Comparison of ENCODE assay signal across 15 cellular contexts in the genomic region with DNA sequence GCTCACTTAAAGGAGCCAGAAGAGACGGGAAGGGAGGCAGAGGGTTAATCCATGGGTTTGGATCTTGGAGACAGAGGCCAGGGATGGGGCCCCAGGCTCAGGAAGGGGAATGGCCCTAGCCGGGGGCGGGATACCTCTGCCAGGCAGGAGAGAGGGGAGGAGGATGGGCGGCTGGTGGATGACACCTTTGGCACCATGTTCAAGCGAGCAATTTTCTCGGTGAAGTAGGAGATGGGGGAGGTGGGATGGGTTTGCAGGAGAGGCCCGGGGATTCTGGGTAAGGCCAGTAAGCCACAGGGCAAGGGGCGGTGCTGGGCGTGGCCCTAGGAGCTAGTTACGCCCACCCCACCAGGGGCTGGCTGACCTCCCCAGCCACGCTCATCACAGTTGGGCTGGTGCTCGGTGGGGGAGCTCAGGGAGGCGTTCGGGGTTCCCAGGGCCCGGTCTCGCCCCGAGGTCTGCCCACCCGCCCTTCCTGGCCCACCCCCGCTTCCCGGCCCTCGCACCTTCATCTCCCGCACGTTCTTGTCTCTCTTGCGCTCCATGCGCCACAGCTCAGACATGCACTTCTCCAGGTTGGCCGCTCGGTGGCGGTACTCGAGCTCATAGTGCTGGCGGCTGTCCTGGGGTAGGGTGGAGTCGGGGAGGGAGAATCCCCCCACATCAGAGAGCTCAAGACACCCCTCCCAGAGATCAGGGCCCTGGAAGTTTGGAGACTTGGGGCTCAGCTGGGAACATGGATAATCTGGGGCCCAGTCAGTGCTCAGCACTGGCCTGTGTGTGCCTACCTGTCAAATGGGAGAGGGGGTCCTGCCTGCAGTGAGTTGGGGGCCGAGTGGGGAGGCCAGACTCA. TPM values are rescaled to one million over a fixed set of nuclear protein-coding genes. Genes with fewer than 3 reads are reported as not detected.
A peak's percentile ranks its signal among the peaks of the same experiment; 100 is the strongest.
DNase-seq lines count a peak whose midpoint lies in the region; ATAC-seq, FAIRE-seq and TF ChIP-seq lines count a peak whose summit lies in the region.
"Had no signal": no experiment of that assay in that cellular context is flagged by ENCODE, and none has a peak within 500 bp of the region (broad histone marks: within the 10 kb centered on the region; RNA-seq: fewer than 3 reads in every experiment).

No MANE protein-coding gene starts in this region.

- H3K36me3 ChIP-seq in endothelial cell of umbilical vein (ENCODE audit: control insufficient read depth in 2 of 2, extremely low read depth in 1 of 2, insufficient read depth in 2 of 2, low read length in 2 of 2): no peaks in the 10 kb centered on the region

- H3K27me3 Mint-ChIP-seq in stimulated activated naive CD8-positive, alpha-beta T cell treated with anti-CD3 and anti-CD28 coated beads, Interleukin-15, amount 100 ng/mL, for 72 hours: no peaks in the 10 kb centered on the region

- peaks cover 10% of the 10 kb centered on the region for H3K4me1 ChIP-seq in endothelial cell of umbilical vein (ENCODE audit: control insufficient read depth, extremely low read depth, insufficient read depth, low read length)

- CTCF ChIA-PET in endothelial cell of umbilical vein (lab: Charles Lee): interaction anchor here (0.7 to 4.0 kb wide), 27 partner anchors 8 to 470 kb away, joined by 3 to 25 read pairs (median 3); a partner anchor contains a TSS

- TF ChIP-seq CTCF in endothelial cell of umbilical vein (IDR thresholded peaks at IDR 0.05; ENCODE audit: extremely low read depth in 1 of 2, insufficient read depth in 1 of 2, low read depth in 1 of 2, low read length in 2 of 2): peak; percentile 36 to 60

- peak; percentile 6 for ATAC-seq in stimulated activated naive CD8-positive, alpha-beta T cell treated with anti-CD3 and anti-CD28 coated beads, Interleukin-15, Interleukin-2, amounts not matched to agents 100 U/mL and 50 U/mL, for 24 hours
- no peak for ATAC-seq in stimulated activated naive CD8-positive, alpha-beta T cell treated with anti-CD3 and anti-CD28 coated beads, Interleukin-15, amount 100 ng/mL, for 72 hours
- peak; percentile 41 for ATAC-seq in left colon
- ATAC-seq in HG02981 (IDR thresholded peaks at IDR 0.05; ENCODE audit: unreplicated experiment): no peak
- no peak for ATAC-seq in GM21515 (IDR thresholded peaks at IDR 0.05; ENCODE audit: unreplicated experiment)
- ATAC-seq in HG03139 (IDR thresholded peaks at IDR 0.05; ENCODE audit: unreplicated experiment): no peak

- H3K9me3 Mint-ChIP-seq in stimulated activated naive CD8-positive, alpha-beta T cell treated with anti-CD3 and anti-CD28 coated beads, Interleukin-15, amount 100 ng/mL, for 72 hours: no peaks in the 10 kb centered on the region

- no peaks in the 10 kb centered on the region for H3K9me3 ChIP-seq in endothelial cell of umbilical vein (replicated peaks; ENCODE audit: control insufficient read depth, insufficient read depth, low read length)
- H3K9me3 ChIP-seq: body of pancreas had no signal

- no peak overlapping the region for H3K4me2 ChIP-seq in endothelial cell of umbilical vein (ENCODE audit: insufficient read depth, low read length)

- POLR2A ChIA-PET in endothelial cell of umbilical vein (lab: Charles Lee): no interaction called here

- no peak overlapping the region for H3K4me3 Mint-ChIP-seq in stimulated activated naive CD8-positive, alpha-beta T cell treated with anti-CD3 and anti-CD28 coated beads, Interleukin-15, amount 100 ng/mL, for 72 hours

- H3K27ac Mint-ChIP-seq in stimulated activated naive CD8-positive, alpha-beta T cell treated with anti-CD3 and anti-CD28 coated beads, Interleukin-15, amount 100 ng/mL, for 72 hours: no peak overlapping the region

- no peak for TF ChIP-seq POLR2A in endothelial cell of umbilical vein (IDR thresholded peaks at IDR 0.05; ENCODE audit: low read depth, low read length)

- H4K20me1 ChIP-seq in endothelial cell of umbilical vein (replicated peaks; ENCODE audit: control insufficient read depth, extremely low read depth, insufficient read depth, low read length): no peaks in the 10 kb centered on the region

- H2AFZ ChIP-seq in endothelial cell of umbilical vein (ENCODE audit: low read depth, low read length): no peak overlapping the region

- no peak overlapping the region for H3K4me3 ChIP-seq in endothelial cell of umbilical vein (replicated peaks in 1 of 3; ENCODE audit: insufficient read depth in 1 of 3, low read depth in 1 of 3, low read length in 3 of 3)
- H3K4me3 ChIP-seq: body of pancreas had no signal

- H3K27me3 ChIP-seq in endothelial cell of umbilical vein (ENCODE audit: control insufficient read depth in 2 of 2, insufficient read depth in 2 of 2, low read length in 2 of 2): peaks cover 0 to 3% of the 10 kb centered on the region in 2 experiments
- H3K27me3 ChIP-seq: body of pancreas had no signal

- no TSS peak for BruUV-seq in endothelial cell of umbilical vein (replicated peaks; lab: Mats Ljungman, UMichigan)

- H3K79me2 ChIP-seq in endothelial cell of umbilical vein (ENCODE audit: control insufficient read depth, insufficient read depth, low read length): no peaks in the 10 kb centered on the region

- H3K27ac ChIP-seq in endothelial cell of umbilical vein (ENCODE audit: insufficient read depth, low read depth, low read length): no peak overlapping the region
- H3K27ac ChIP-seq: body of pancreas had no signal

- no peak overlapping the region for H3K9ac ChIP-seq in endothelial cell of umbilical vein (replicated peaks; ENCODE audit: extremely low read depth, insufficient read depth, low read length)

- H3K4me1 Mint-ChIP-seq in stimulated activated naive CD8-positive, alpha-beta T cell treated with anti-CD3 and anti-CD28 coated beads, Interleukin-15, amount 100 ng/mL, for 72 hours: no peaks in the 10 kb centered on the region

- dilution Hi-C loops in endothelial cell of umbilical vein (cut with MboI; ENCODE audit: extremely low pct_ligation_motif_present, low sequenced_read_pairs): no loop called here

- no peak for DNase-seq in stimulated activated naive CD8-positive, alpha-beta T cell treated with anti-CD3 and anti-CD28 coated beads, Interleukin-15, Interleukin-2, amounts not matched to agents 100 U/mL and 50 U/mL, for 24 hours
- DNase-seq in stimulated activated naive CD8-positive, alpha-beta T cell treated with anti-CD3 and anti-CD28 coated beads, Interleukin-15, amount 100 ng/mL, for 72 hours: no peak
- DNase-seq in endothelial cell of umbilical vein (ENCODE audit: low read depth, low spot score) (peak; percentile 12), left colon (no peak), SIG-M5 (lab: John Stamatoyannopoulos, UW) (no peak)
- DNase-seq: ACHN; activated CD8-positive, alpha-beta memory T cell treated with anti-CD3 and anti-CD28 coated beads for 24 hours; body of pancreas; KG1; left cardiac atrium; NCI-H2171 had no signal

- intact Hi-C loops in endothelial cell of umbilical vein (cut with micrococcal nuclease): no loop called here
- intact Hi-C loops in left colon (cut with DNase I, micrococcal nuclease): no loop called here

- no peaks in the 10 kb centered on the region for H3K9me1 ChIP-seq in endothelial cell of umbilical vein (replicated peaks; ENCODE audit: control insufficient read depth, extremely low read depth, insufficient read depth, low read length)

- no peak for FAIRE-seq in endothelial cell of umbilical vein (lab: Jason Lieb, UNC)

TF ChIP-seq in endothelial cell of umbilical vein, 7 proteins besides CTCF, POLR2A, EP300 and RAD21 (continues in another document):
- no peak for TF ChIP-seq MYC (IDR thresholded peaks at IDR 0.05; ENCODE audit: low read depth, low read length)
- no peak for TF ChIP-seq GATA2 (IDR thresholded peaks at IDR 0.05; ENCODE audit: insufficient read depth, insufficient read length, low read depth, low read length)
- TF ChIP-seq FOS (IDR thresholded peaks at IDR 0.05; ENCODE audit: borderline replicate concordance, insufficient read depth, low read length): no peak
- TF ChIP-seq EZH2 (IDR thresholded peaks at IDR 0.05; ENCODE audit: borderline replicate concordance, low read depth, low read length, severe bottlenecking): no peak
- TF ChIP-seq, protein P1, sequence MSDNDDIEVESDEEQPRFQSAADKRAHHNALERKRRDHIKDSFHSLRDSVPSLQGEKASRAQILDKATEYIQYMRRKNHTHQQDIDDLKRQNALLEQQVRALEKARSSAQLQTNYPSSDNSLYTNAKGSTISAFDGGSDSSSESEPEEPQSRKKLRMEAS (IDR thresholded peaks at IDR 0.05; ENCODE audit: insufficient read depth, insufficient read length): no peak
- no peak for TF ChIP-seq JUN (IDR thresholded peaks at IDR 0.05; ENCODE audit: borderline replicate concordance, insufficient read depth, insufficient read length, low read depth)

RNA-seq across cellular contexts. Expression of a gene that starts 12.7 kb away (rescaled TPM):
- total RNA-seq in endothelial cell of umbilical vein (0.16 and 0.20 TPM in 2 replicates), left colon (10 to 100 TPM; 61.2 to 84.6 TPM)
- 0.35 and 0.43 TPM in 2 replicates for polyA plus RNA-seq in endothelial cell of umbilical vein
- polyA plus RNA-seq in endothelial cell of umbilical vein (2011; cell fraction: cytosol; rRNA removed): 0.11 and 0.15 TPM in 2 replicates
- 0.17 and 0.50 TPM in 2 replicates for polyA plus RNA-seq in endothelial cell of umbilical vein (2011; cell fraction: nucleus; rRNA removed)
- polyA plus RNA-seq in endothelial cell of umbilical vein (2012): 0.13 and 0.95 TPM in 2 replicates
- polyA minus RNA-seq in endothelial cell of umbilical vein: not detected in 2 replicates
- not detected for polyA minus RNA-seq in endothelial cell of umbilical vein (2011; cell fraction: cytosol; rRNA and poly(A)+ RNA removed)
- polyA minus RNA-seq in endothelial cell of umbilical vein (2011; cell fraction: nucleus; rRNA and poly(A)+ RNA removed): not detected in 2 replicates
- total RNA-seq: skeletal muscle tissue had no signal

RNA-seq across cellular contexts. Expression of a gene that starts 13.8 kb away (rescaled TPM):
- not detected in 2 replicates for total RNA-seq in endothelial cell of umbilical vein
- 0.06 and 0.14 TPM in 2 replicates for polyA plus RNA-seq in endothelial cell of umbilical vein
- not detected in 2 replicates for polyA plus RNA-seq in endothelial cell of umbilical vein (2011; cell fraction: cytosol; rRNA removed)
- polyA plus RNA-seq in endothelial cell of umbilical vein (2011; cell fraction: nucleus; rRNA removed): not detected in 2 replicates
- 0.11 and 0.27 TPM in 2 replicates for polyA plus RNA-seq in endothelial cell of umbilical vein (2012)
- polyA minus RNA-seq in endothelial cell of umbilical vein: not detected in 2 replicates
- polyA minus RNA-seq in endothelial cell of umbilical vein (2011; cell fraction: cytosol; rRNA and poly(A)+ RNA removed): not detected
- polyA minus RNA-seq in endothelial cell of umbilical vein (2011; cell fraction: nucleus; rRNA and poly(A)+ RNA removed): not detected in 2 replicates
- total RNA-seq in left colon: not detected
- total RNA-seq: body of pancreas had no signal

RNA-seq across cellular contexts. Expression of a gene that starts 40.6 kb away (rescaled TPM):
- total RNA-seq in endothelial cell of umbilical vein: 18.0 and 18.5 TPM in 2 replicates
- polyA plus RNA-seq in endothelial cell of umbilical vein: 18.8 and 20.8 TPM in 2 replicates
- polyA plus RNA-seq in endothelial cell of umbilical vein (2011; cell fraction: cytosol; rRNA removed): 13.5 and 19.5 TPM in 2 replicates
- polyA plus RNA-seq in endothelial cell of umbilical vein (2011; cell fraction: nucleus; rRNA removed): 71.5 and 71.9 TPM in 2 replicates
- 5.3 and 7.7 TPM in 2 replicates for polyA plus RNA-seq in endothelial cell of umbilical vein (2012)
- polyA minus RNA-seq in endothelial cell of umbilical vein: 24.9 and 25.1 TPM in 2 replicates
- 9.7 TPM for polyA minus RNA-seq in endothelial cell of umbilical vein (2011; cell fraction: cytosol; rRNA and poly(A)+ RNA removed)
- polyA minus RNA-seq in endothelial cell of umbilical vein (2011; cell fraction: nucleus; rRNA and poly(A)+ RNA removed): 11.1 and 11.5 TPM in 2 replicates
- 10 to 100 TPM; 34.3 to 40.4 TPM for total RNA-seq in left colon

Comparison
In these comparisons a context has a peak if more than half of its experiments do, and no peak if none do; other contexts are left out.
1. ATAC-seq: peak in stimulated activated naive CD8-positive, alpha-beta T cell treated with anti-CD3 and anti-CD28 coated beads, Interleukin-15, Interleukin-2, amounts not matched to agents 100 U/mL and 50 U/mL, for 24 hours (single experiment) and left colon (single experiment); none in stimulated activated naive CD8-positive, alpha-beta T cell treated with anti-CD3 and anti-CD28 coated beads, Interleukin-15, amount 100 ng/mL, for 72 hours (single experiment), HG02981 (single experiment), GM21515 (single experiment) and HG03139 (single experiment).
2. RNA of a gene that starts 12.7 kb away (total RNA-seq): 61.2 to 84.6 TPM in left colon; 0.16 to 0.20 TPM in endothelial cell of umbilical vein; every median in the first group is over 10 times any median in the second.